11 cellular contexts compared by ENCODE assay signal in the genomic region with DNA sequence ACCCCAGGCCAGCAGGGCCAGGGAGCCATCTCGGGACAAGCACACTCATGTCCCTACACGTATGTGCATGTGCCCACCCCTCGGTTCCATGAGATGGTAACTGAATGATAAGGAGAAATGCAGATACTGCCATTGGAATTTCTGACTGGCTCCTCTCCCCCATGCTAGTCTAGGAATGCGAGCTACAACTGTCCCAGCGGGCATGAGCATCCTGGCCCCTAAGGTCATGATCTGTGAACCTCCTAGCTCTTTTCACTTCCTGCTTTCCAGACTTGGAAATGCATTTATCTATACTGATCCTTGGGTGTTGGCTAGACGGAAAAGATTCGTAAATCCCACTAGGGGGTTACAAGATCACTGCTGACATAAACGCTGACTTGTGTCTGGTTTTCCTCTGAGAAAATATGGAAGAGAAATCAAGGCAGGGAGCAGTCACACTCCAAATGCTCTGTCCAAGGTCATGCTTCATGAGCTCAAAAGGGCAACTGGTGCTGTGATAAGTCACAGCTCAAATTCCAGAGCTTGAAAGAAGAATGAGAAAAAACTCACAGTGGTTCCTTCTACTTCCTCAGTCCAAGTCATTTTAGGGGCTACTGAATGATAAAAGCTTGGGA. TPM values are rescaled to one million over a fixed set of nuclear protein-coding genes. Genes with fewer than 3 reads are reported as not detected.
A peak's percentile ranks its signal among the peaks of the same experiment; 100 is the strongest.
DNase-seq lines count a peak whose midpoint lies in the region; ATAC-seq, FAIRE-seq and TF ChIP-seq lines count a peak whose summit lies in the region.
"Had no signal": no experiment of that assay in that cellular context is flagged by ENCODE, and none has a peak within 500 bp of the region (broad histone marks: within the 10 kb centered on the region; RNA-seq: fewer than 3 reads in every experiment).

No MANE protein-coding gene starts in this region.

- H3K9me3 Mint-ChIP-seq in CD8-positive, alpha-beta T cell, result no peaks in the 10 kb centered on the region
- no peaks in the 10 kb centered on the region for H3K9me3 Mint-ChIP-seq in WTC11

- H3K27me3 Mint-ChIP-seq in CD8-positive, alpha-beta T cell (ENCODE audit: low read depth), result no peaks in the 10 kb centered on the region
- no peaks in the 10 kb centered on the region for H3K27me3 Mint-ChIP-seq in WTC11 (ENCODE audit: low read depth)

- no peak for ATAC-seq in CD8-positive, alpha-beta T cell
- no peak for ATAC-seq in WTC11
- no peak for ATAC-seq in upper lobe of left lung (ENCODE audit: low FRiP score in 2 of 2)
- ATAC-seq: body of pancreas had no signal

- H4K20me1 ChIP-seq in keratinocyte (ENCODE audit: control insufficient read depth, extremely low read depth, insufficient read depth, low read length), result no peaks in the 10 kb centered on the region

- TF ChIP-seq CTCF in CD8-positive, alpha-beta T cell (IDR thresholded peaks at IDR 0.05), result no peak
- TF ChIP-seq CTCF in WTC11 (IDR thresholded peaks at IDR 0.05) (no peak), keratinocyte (optimal IDR thresholded peaks at IDR 0.05 in 1 of 3, IDR thresholded peaks at IDR 0.05 in 1 of 3, conservative IDR thresholded peaks at IDR 0.05 in 1 of 3; ENCODE audit: extremely low read depth in 1 of 3, insufficient read depth in 2 of 3, low read length in 3 of 3) (no peak), upper lobe of left lung (IDR thresholded peaks at IDR 0.05) (no peak)

- CTCF ChIA-PET in CD8-positive, alpha-beta T cell (lab: Charles Lee), result interaction anchor here (1.0 to 1.8 kb wide), 3 partner anchors 15 to 481 kb away, joined by 3 to 6 read pairs (median 4); no protein-coding TSS in a partner anchor
- CTCF ChIA-PET in WTC11 (lab: Charles Lee), result interaction anchor here (0.7 to 2.1 kb wide), 12 partner anchors 9 to 743 kb away, joined by 3 to 11 read pairs (median 4); no protein-coding TSS in a partner anchor

- H3K36me3 ChIP-seq in CD8-positive, alpha-beta T cell (ENCODE audit: insufficient read depth, low read length), result peaks cover 22% of the 10 kb centered on the region
- H3K36me3 ChIP-seq in keratinocyte (ENCODE audit: control insufficient read depth in 2 of 2, extremely low read depth in 1 of 2, insufficient read depth in 2 of 2, low read length in 2 of 2) (peaks cover 13 to 26% of the 10 kb centered on the region in 2 experiments), rectal smooth muscle tissue (ENCODE audit: control insufficient read depth, insufficient read depth, low read length) (peaks cover 18% of the 10 kb centered on the region), upper lobe of left lung (peaks cover 1 to 41% (median 34%) of the 10 kb centered on the region in 4 donors)

- H2AFZ ChIP-seq in keratinocyte (ENCODE audit: control insufficient read depth, low read length), result no peak overlapping the region

- 77 to 83% methylated on average over 8 of the region's 8 CpGs for WGBS in upper lobe of left lung, 2 donors

- H3K9ac ChIP-seq in keratinocyte (ENCODE audit: control insufficient read depth, extremely low read depth, insufficient read depth, low read length), result no peak overlapping the region
- no peak overlapping the region for H3K9ac ChIP-seq in rectal smooth muscle tissue (ENCODE audit: low read length)

- peaks cover 36% of the 10 kb centered on the region for H3K4me1 Mint-ChIP-seq in CD8-positive, alpha-beta T cell (ENCODE audit: low read depth)
- peaks cover 58% of the 10 kb centered on the region for H3K4me1 Mint-ChIP-seq in WTC11

- H3K27ac Mint-ChIP-seq in CD8-positive, alpha-beta T cell, result peak overlapping the region; percentile 37
- peak overlapping the region; percentile 87 for H3K27ac Mint-ChIP-seq in WTC11

- H3K9me1 ChIP-seq in keratinocyte (ENCODE audit: control insufficient read depth, extremely low read depth, insufficient read depth, low read length), result peaks cover 3% of the 10 kb centered on the region

- no peak overlapping the region for H3K4me2 ChIP-seq in keratinocyte (ENCODE audit: control insufficient read depth, extremely low read depth, insufficient read depth, low read depth, low read length)

- H3K79me2 ChIP-seq in keratinocyte (ENCODE audit: control insufficient read depth, insufficient read depth, low read length), result peaks cover 5% of the 10 kb centered on the region

- POLR2A ChIA-PET in CD8-positive, alpha-beta T cell (lab: Charles Lee), result interaction anchor here (1.2 kb wide), 1 partner anchor 85 kb away, joined by 3 read pairs; no protein-coding TSS in a partner anchor
- POLR2A ChIA-PET in WTC11 (lab: Charles Lee), result interaction anchor here (0.5 kb wide), 1 partner anchor 129 kb away, joined by 3 read pairs; no protein-coding TSS in a partner anchor

- TF ChIP-seq EP300 in upper lobe of left lung (IDR thresholded peaks at IDR 0.05), result no peak

- no peak overlapping the region for H3K4me3 Mint-ChIP-seq in CD8-positive, alpha-beta T cell
- no peak overlapping the region for H3K4me3 Mint-ChIP-seq in WTC11

- H3K27ac ChIP-seq in CD8-positive, alpha-beta T cell (ENCODE audit: low read depth, low read length), result no peak overlapping the region
- H3K27ac ChIP-seq in keratinocyte (ENCODE audit: control insufficient read depth, insufficient read depth, low read length) (no peak overlapping the region), rectal smooth muscle tissue (ENCODE audit: low read depth, low read length) (peak overlapping the region; percentile 25), upper lobe of left lung (peak overlapping the region in 1 of 4 donors; percentile 32)
- H3K27ac ChIP-seq: RWPE1 had no signal

- H3K36me3 Mint-ChIP-seq in CD8-positive, alpha-beta T cell, result peaks cover 69% of the 10 kb centered on the region
- H3K36me3 Mint-ChIP-seq in WTC11, result peaks cover 28% of the 10 kb centered on the region

- no peak overlapping the region for H3K4me3 ChIP-seq in CD8-positive, alpha-beta T cell (ENCODE audit: low read depth, low read length)
- H3K4me3 ChIP-seq in keratinocyte (ENCODE audit: control insufficient read depth in 2 of 3, extremely low read depth in 1 of 3, insufficient read depth in 2 of 3, low read depth in 1 of 3, low read length in 3 of 3) (no peak overlapping the region), rectal smooth muscle tissue (ENCODE audit: low read length) (no peak overlapping the region), upper lobe of left lung (no peak overlapping the region)
- H3K4me3 ChIP-seq: body of pancreas had no signal

- dilution Hi-C loops in keratinocyte (cut with MboI; ENCODE audit: extremely low pct_ligation_motif_present, low sequenced_read_pairs), result no loop called here

- FAIRE-seq in keratinocyte (lab: Jason Lieb, UNC), result peak; percentile 62

- DNase-seq in CD8-positive, alpha-beta T cell, result no peak
- DNase-seq in WTC11 (ENCODE audit: low spot score), result no peak
- peak; percentile 42 for DNase-seq in keratinocyte (ENCODE audit: low read depth, low spot score)
- DNase-seq in RKO (ENCODE audit: low spot score), result no peak
- no peak for DNase-seq in stimulated activated CD4-positive, alpha-beta T cell treated with anti-CD3 and anti-CD28 coated beads, Interleukin-15, amount 100 ng/mL, for 24 hours
- no peak for DNase-seq in upper lobe of left lung
- DNase-seq in NCI-H2196 (lab: John Stamatoyannopoulos, UW; ENCODE audit: unreplicated experiment), result no peak
- DNase-seq: MV-4-11 had no signal

- intact Hi-C loops in CD8-positive, alpha-beta T cell (cut with DNase I, micrococcal nuclease), result no loop called here

- H3K9me3 ChIP-seq in CD8-positive, alpha-beta T cell (ENCODE audit: low read length), result no peaks in the 10 kb centered on the region
- H3K9me3 ChIP-seq in keratinocyte (ENCODE audit: control insufficient read depth, low read depth, low read length) (no peaks in the 10 kb centered on the region), upper lobe of left lung (no peaks in the 10 kb centered on the region)
- H3K9me3 ChIP-seq: body of pancreas had no signal

- TF ChIP-seq POLR2A in upper lobe of left lung (IDR thresholded peaks at IDR 0.05), result no peak

- H3K27me3 ChIP-seq in CD8-positive, alpha-beta T cell (ENCODE audit: insufficient read depth, low read length), result no peaks in the 10 kb centered on the region
- H3K27me3 ChIP-seq in keratinocyte (ENCODE audit: control insufficient read depth, extremely low read depth, insufficient read depth, low read length), result no peaks in the 10 kb centered on the region
- H3K27me3 ChIP-seq in rectal smooth muscle tissue (ENCODE audit: control insufficient read depth, insufficient read depth, low read length), result no peaks in the 10 kb centered on the region
- H3K27me3 ChIP-seq in upper lobe of left lung, result no peaks in the 10 kb centered on the region
- H3K27me3 ChIP-seq: body of pancreas had no signal

- H3K4me1 ChIP-seq in CD8-positive, alpha-beta T cell (ENCODE audit: insufficient read depth, low read length), result no peaks in the 10 kb centered on the region
- H3K4me1 ChIP-seq in keratinocyte (ENCODE audit: control insufficient read depth, extremely low read depth, insufficient read depth, low read length) (no peaks in the 10 kb centered on the region), rectal smooth muscle tissue (ENCODE audit: control insufficient read depth, insufficient read depth, low read length) (peaks cover 68% of the 10 kb centered on the region), upper lobe of left lung (peaks cover 48 to 68% (median 62%) of the 10 kb centered on the region in 4 donors)

TF ChIP-seq in WTC11, 78 proteins besides CTCF, POLR2A, EP300 and RAD21 (continues in another document):
- TF ChIP-seq ZBTB21 (CRISPR knock-in tag; IDR thresholded peaks at IDR 0.05; ENCODE audit: borderline replicate concordance), result no peak
- no peak for TF ChIP-seq PRRX2 (CRISPR knock-in tag; IDR thresholded peaks at IDR 0.05)
- TF ChIP-seq, protein P1, sequence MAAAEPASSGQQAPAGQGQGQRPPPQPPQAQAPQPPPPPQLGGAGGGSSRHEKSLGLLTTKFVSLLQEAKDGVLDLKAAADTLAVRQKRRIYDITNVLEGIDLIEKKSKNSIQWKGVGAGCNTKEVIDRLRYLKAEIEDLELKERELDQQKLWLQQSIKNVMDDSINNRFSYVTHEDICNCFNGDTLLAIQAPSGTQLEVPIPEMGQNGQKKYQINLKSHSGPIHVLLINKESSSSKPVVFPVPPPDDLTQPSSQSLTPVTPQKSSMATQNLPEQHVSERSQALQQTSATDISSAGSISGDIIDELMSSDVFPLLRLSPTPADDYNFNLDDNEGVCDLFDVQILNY (CRISPR knock-in tag; IDR thresholded peaks at IDR 0.05), result no peak

RNA-seq across cellular contexts. Expression of a gene that starts 49.8 kb away (rescaled TPM):
- total RNA-seq in CD8-positive, alpha-beta T cell, result under 1 TPM; 0.60 to 0.75 TPM
- total RNA-seq in WTC11 (2021), result 2.0 to 2.3 TPM (median 2.3 TPM) in 3 replicates
- 0.09 to 0.15 TPM (median 0.14 TPM) in 3 replicates for polyA plus RNA-seq in keratinocyte
- polyA plus RNA-seq in keratinocyte (2011; ENCODE audit: low read depth), result not detected
- polyA plus RNA-seq in keratinocyte (2011; cell fraction: cytosol; rRNA removed), result 0.05 and 0.13 TPM in 2 replicates
- 0.15 and 0.20 TPM in 2 replicates for polyA plus RNA-seq in keratinocyte (2011; cell fraction: nucleus; rRNA removed)
- polyA plus RNA-seq in keratinocyte (2012; ENCODE audit: low replicate concordance), result 0.17 and 0.18 TPM in 2 replicates
- 0.13 TPM in 2 of 3 replicates, not detected in the other for polyA minus RNA-seq in keratinocyte
- polyA minus RNA-seq in keratinocyte (2011; cell fraction: cytosol; rRNA and poly(A)+ RNA removed), result 2.3 TPM
- 0.63 TPM in 1 of 2 replicates, not detected in the other for polyA minus RNA-seq in keratinocyte (2011; cell fraction: nucleus; rRNA and poly(A)+ RNA removed)
- total RNA-seq in upper lobe of left lung, result 1 to 10 TPM in 2 of 6 donors, under 1 TPM in 2, not detected in 2; 0.91 to 1.4 (median 1.0) TPM
